17 cellular contexts compared by ENCODE assay signal in the genomic region with DNA sequence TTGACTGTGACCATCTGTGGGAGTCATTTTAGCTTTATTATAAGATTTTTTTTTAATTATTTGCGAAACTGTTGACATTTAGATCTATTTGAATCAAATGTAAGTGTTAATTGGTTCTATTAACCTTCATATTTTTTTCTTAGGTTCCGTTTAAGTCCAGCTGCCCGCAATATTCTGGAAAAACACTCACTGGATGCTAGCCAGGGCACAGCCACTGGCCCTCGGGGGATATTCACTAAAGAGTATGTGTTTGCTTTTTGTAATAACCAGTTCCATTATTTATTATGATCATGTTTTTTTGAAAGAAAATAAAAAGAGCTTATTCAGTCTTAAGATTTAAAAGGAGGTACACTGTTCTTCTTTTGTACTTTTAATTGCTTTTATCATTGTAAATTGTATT. TPM values are rescaled to one million over a fixed set of nuclear protein-coding genes. Genes with fewer than 3 reads are reported as not detected.
DNase-seq lines count a peak whose midpoint lies in the region; ATAC-seq and TF ChIP-seq lines count a peak whose summit lies in the region.
"Had no signal": no experiment of that assay in that cellular context is flagged by ENCODE, and none has a peak within 500 bp of the region (broad histone marks: within the 10 kb centered on the region; RNA-seq: fewer than 3 reads in every experiment).

No MANE protein-coding gene starts in this region.

- TF ChIP-seq CTCF in right atrium auricular region (IDR thresholded peaks at IDR 0.05) (no peak), tibial nerve (IDR thresholded peaks at IDR 0.05) (no peak)

- H3K4me1 ChIP-seq in right atrium auricular region (no peaks in the 10 kb centered on the region), tibial nerve (peaks cover 0 to 14% (median 0%) of the 10 kb centered on the region in 4 donors)
- H3K4me1 ChIP-seq: upper lobe of left lung had no signal

- H3K27me3 ChIP-seq in right atrium auricular region (no peaks in the 10 kb centered on the region), tibial nerve (no peaks in the 10 kb centered on the region)
- H3K27me3 ChIP-seq: upper lobe of left lung had no signal

- H3K9me3 ChIP-seq in right atrium auricular region (no peaks in the 10 kb centered on the region), tibial nerve (no peaks in the 10 kb centered on the region)
- H3K9me3 ChIP-seq: A549, upper lobe of left lung had no signal

- H3K4me3 ChIP-seq in right atrium auricular region (no peak overlapping the region), tibial nerve (no peak overlapping the region)
- H3K4me3 ChIP-seq: A549, GM23248, upper lobe of left lung had no signal

- 28 to 35% methylated on average over 4 of the region's 4 CpGs for WGBS in tibial nerve, 2 donors

- TF ChIP-seq POLR2A in tibial nerve (IDR thresholded peaks at IDR 0.05), result no peak

- no peak overlapping the region for H3K27ac ChIP-seq in right atrium auricular region
- H3K27ac ChIP-seq in tibial nerve, result no peak overlapping the region
- H3K27ac ChIP-seq: A549, GM23248, upper lobe of left lung had no signal

- TF ChIP-seq EP300 in tibial nerve (IDR thresholded peaks at IDR 0.05), result no peak

- in situ Hi-C loops in SK-MEL-5 (cut with HindIII; ENCODE audit: low pct_unique_long_range_greater_than_20kb, low sequenced_read_pairs), result no loop called here

- intact Hi-C loops in Right ventricle myocardium inferior (cut with DNase I), result no loop called here
- intact Hi-C loops in left cardiac atrium (cut with DNase I), result no loop called here

- peak; percentile 48 for ATAC-seq in Right ventricle myocardium inferior
- no peak for ATAC-seq in left cardiac atrium
- no peak for ATAC-seq in HG03442 (IDR thresholded peaks at IDR 0.05; ENCODE audit: unreplicated experiment)
- ATAC-seq in GM21723 (IDR thresholded peaks at IDR 0.05; ENCODE audit: unreplicated experiment), result no peak
- ATAC-seq: A549; stimulated activated memory B cell treated with anti-CD40 and anti-IgM and Interleukin-4, amounts not matched to agents 10 μg/mL and 1 μg/mL and 100 μg/mL, for 72 hours had no signal

- peaks cover 12% of the 10 kb centered on the region for H3K36me3 ChIP-seq in right atrium auricular region
- H3K36me3 ChIP-seq in tibial nerve, result peaks cover 0 to 5% (median 0%) of the 10 kb centered on the region in 3 donors

- no peak for DNase-seq in Right ventricle myocardium inferior (ENCODE audit: missing footprints)
- DNase-seq in right atrium auricular region (ENCODE audit: low spot score), result no peak
- peak; percentile 45 for DNase-seq in SK-MEL-5 (ENCODE audit: low read depth, low spot score)
- peak; percentile 22 for DNase-seq in left cardiac atrium
- peak; percentile 22 to 35 for DNase-seq in tibial nerve (ENCODE audit: low spot score in 2 of 2)
- DNase-seq in SKM-1 (lab: John Stamatoyannopoulos, UW; ENCODE audit: unreplicated experiment), result no peak
- DNase-seq: activated CD4-positive, alpha-beta T cell treated with anti-CD3 and anti-CD28 coated beads for 4 hours; activated effector memory CD4-positive, alpha-beta T cell treated with anti-CD3 and anti-CD28 coated beads, Interleukin-2, amount 50 U/mL, for 16 hours; GM23248; NCI-H2029 treated with DMSO at 0.1 percent for 48 hours; NCI-H526 treated with DMSO at 0.1 percent for 48 hours; SW 1271; upper lobe of left lung had no signal

RNA-seq across cellular contexts. Expression of a gene that starts 43.9 kb away (rescaled TPM):
- total RNA-seq in Right ventricle myocardium inferior, result 140 TPM
- total RNA-seq in right atrium auricular region, result 10 to 100 TPM; 47.2 to 94.0 TPM
- total RNA-seq in SK-MEL-5 (2014; rRNA removed; shearing (Covaris generic)), result 48.8 and 53.0 TPM in 2 replicates
- polyA plus RNA-seq in SK-MEL-5 (2015; cell fraction: cytosol; rRNA removed), result 33.2 and 50.5 TPM in 2 replicates
- polyA plus RNA-seq in SK-MEL-5 (2015; cell fraction: nucleus; rRNA removed), result 36.2 and 45.1 TPM in 2 replicates
- total RNA-seq in left cardiac atrium, result 100 to 1,000 TPM in 1 of 2 donors, 10 to 100 TPM in 1; 92.1 to 115 TPM
- total RNA-seq in tibial nerve, result 10 to 100 TPM; 18.8 to 30.6 (median 23.2) TPM

RNA-seq across cellular contexts. Expression of a gene that starts 44.1 kb away (rescaled TPM):
- total RNA-seq in Right ventricle myocardium inferior (24.6 TPM), right atrium auricular region (10 to 100 TPM; 19.1 to 20.7 TPM), left cardiac atrium (10 to 100 TPM; 19.8 to 30.4 TPM), tibial nerve (10 to 100 TPM; 16.3 to 31.5 (median 23.2) TPM)
- total RNA-seq in SK-MEL-5 (2014; rRNA removed; shearing (Covaris generic)), result 29.4 and 39.7 TPM in 2 replicates
- polyA plus RNA-seq in SK-MEL-5 (2015; cell fraction: cytosol; rRNA removed), result 19.7 and 29.7 TPM in 2 replicates
- polyA plus RNA-seq in SK-MEL-5 (2015; cell fraction: nucleus; rRNA removed), result 42.4 and 57.5 TPM in 2 replicates

Comparison
In these comparisons a context has a peak if more than half of its experiments do, and no peak if none do; other contexts are left out.
1. DNase-seq: peak in SK-MEL-5 (single experiment), left cardiac atrium (single experiment) and tibial nerve (2 of 2); none in Right ventricle myocardium inferior (single experiment), right atrium auricular region (single experiment) and SKM-1 (single experiment).